1 cellular context compared by ENCODE assay signal in the genomic region with DNA sequence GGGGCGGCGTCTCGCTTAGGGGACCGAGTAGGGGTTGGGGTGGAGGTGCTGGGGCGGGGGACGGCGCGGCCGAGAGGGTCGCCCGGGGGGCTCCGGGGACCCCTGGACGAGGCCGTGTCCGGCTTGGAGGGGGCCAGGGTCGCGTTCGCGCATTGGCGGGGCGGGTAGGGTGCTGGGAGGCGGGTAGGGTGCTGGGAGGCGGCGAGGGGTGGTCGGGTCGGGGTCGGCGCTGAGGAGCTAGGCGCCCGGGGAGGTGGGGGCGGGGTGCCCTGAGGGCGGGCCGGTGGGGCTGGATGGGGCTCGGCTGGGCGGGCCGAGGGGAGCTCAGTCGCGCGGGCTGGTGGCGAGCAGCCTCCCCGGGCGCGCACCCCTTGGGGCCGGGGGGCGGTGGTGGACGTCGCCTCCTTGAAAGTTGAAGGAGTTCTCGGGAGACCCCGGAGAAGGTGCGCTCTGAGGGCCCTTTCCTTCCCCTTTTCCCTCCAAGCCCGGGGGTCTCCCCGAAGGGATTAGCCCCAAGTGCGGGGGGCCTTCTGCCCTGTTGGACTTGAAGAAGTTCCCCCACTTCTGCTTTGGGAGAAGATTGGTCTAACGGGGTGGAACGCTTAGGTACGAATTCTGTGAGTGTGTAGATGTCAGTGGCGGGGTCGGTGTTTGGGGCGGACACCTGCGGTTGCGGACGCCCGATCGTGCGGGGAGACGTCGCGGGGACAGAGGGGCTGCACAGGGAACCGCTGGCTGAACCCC.
A peak's percentile ranks its signal among the peaks of the same experiment; 100 is the strongest.
TF ChIP-seq lines count a peak whose summit lies in the region.

No MANE protein-coding gene starts in this region.

TF ChIP-seq in H1, 55 proteins besides CTCF, POLR2A, EP300 and RAD21 (continued from another document):
- TF ChIP-seq KDM4A (IDR thresholded peaks at IDR 0.05; ENCODE audit: low read depth, low read length, severe bottlenecking) = peak; percentile 64
- TF ChIP-seq SIN3A (conservative IDR thresholded peaks at IDR 0.05 in 1 of 2, IDR thresholded peaks at IDR 0.05 in 1 of 2; ENCODE audit: low read depth in 1 of 2, low read length in 2 of 2) = 0 out of 4 replicates have a peak, but pooled peaks of 1 of the 2 experiments have one; percentile 41
- TF ChIP-seq KDM5A (IDR thresholded peaks at IDR 0.05; ENCODE audit: low read length) = no peak
- TF ChIP-seq, protein P1, sequence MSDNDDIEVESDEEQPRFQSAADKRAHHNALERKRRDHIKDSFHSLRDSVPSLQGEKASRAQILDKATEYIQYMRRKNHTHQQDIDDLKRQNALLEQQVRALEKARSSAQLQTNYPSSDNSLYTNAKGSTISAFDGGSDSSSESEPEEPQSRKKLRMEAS (IDR thresholded peaks at IDR 0.05) = 0 out of 2 replicates have a peak, but pooled peaks have one; percentile 6
